In the genomic region with DNA sequence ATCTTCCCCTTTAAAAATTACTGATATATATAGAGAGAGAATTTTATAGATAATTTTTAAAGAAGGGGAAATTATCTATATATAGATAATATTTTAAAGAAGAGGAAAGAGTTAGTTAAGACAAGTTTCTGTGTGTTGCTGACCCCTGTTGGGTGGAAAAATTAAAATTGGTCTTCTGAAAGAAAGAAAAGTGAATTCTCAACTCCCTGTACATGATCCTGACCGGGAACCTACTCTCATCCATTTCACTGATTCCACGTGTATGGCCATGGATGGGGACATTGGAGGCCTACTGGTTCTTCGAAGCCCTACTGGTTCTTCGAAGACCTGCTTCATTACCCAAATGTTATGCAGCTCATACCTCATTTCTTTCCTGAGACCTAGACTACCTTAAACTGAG, we compare ENCODE assay signal across 1 cellular context.
TF ChIP-seq lines count a peak whose summit lies in the region.

No MANE protein-coding gene starts in this region.

TF ChIP-seq in H1, 55 proteins besides CTCF, POLR2A, EP300 and RAD21:
- TF ChIP-seq, protein P1, sequence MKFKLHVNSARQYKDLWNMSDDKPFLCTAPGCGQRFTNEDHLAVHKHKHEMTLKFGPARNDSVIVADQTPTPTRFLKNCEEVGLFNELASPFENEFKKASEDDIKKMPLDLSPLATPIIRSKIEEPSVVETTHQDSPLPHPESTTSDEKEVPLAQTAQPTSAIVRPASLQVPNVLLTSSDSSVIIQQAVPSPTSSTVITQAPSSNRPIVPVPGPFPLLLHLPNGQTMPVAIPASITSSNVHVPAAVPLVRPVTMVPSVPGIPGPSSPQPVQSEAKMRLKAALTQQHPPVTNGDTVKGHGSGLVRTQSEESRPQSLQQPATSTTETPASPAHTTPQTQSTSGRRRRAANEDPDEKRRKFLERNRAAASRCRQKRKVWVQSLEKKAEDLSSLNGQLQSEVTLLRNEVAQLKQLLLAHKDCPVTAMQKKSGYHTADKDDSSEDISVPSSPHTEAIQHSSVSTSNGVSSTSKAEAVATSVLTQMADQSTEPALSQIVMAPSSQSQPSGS (IDR thresholded peaks at IDR 0.05; ENCODE audit: low read length) = no peak
- TF ChIP-seq EZH2 (IDR thresholded peaks at IDR 0.05; ENCODE audit: low read depth, low read length, severe bottlenecking) (no peak), JUND (IDR thresholded peaks at IDR 0.05; ENCODE audit: low read length) (no peak), HDAC6 (IDR thresholded peaks at IDR 0.05; ENCODE audit: low read depth, low read length) (no peak), KDM5A (IDR thresholded peaks at IDR 0.05; ENCODE audit: low read length) (no peak), CBX8 (IDR thresholded peaks at IDR 0.05; ENCODE audit: borderline replicate concordance, low read depth, low read length) (no peak), POU5F1 (IDR thresholded peaks at IDR 0.05; ENCODE audit: low read depth, low read length) (no peak)
- TF ChIP-seq, protein P2, sequence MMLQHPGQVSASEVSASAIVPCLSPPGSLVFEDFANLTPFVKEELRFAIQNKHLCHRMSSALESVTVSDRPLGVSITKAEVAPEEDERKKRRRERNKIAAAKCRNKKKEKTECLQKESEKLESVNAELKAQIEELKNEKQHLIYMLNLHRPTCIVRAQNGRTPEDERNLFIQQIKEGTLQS (IDR thresholded peaks at IDR 0.05; ENCODE audit: insufficient read depth, low read depth, low read length) = no peak
- TF ChIP-seq, protein P3, sequence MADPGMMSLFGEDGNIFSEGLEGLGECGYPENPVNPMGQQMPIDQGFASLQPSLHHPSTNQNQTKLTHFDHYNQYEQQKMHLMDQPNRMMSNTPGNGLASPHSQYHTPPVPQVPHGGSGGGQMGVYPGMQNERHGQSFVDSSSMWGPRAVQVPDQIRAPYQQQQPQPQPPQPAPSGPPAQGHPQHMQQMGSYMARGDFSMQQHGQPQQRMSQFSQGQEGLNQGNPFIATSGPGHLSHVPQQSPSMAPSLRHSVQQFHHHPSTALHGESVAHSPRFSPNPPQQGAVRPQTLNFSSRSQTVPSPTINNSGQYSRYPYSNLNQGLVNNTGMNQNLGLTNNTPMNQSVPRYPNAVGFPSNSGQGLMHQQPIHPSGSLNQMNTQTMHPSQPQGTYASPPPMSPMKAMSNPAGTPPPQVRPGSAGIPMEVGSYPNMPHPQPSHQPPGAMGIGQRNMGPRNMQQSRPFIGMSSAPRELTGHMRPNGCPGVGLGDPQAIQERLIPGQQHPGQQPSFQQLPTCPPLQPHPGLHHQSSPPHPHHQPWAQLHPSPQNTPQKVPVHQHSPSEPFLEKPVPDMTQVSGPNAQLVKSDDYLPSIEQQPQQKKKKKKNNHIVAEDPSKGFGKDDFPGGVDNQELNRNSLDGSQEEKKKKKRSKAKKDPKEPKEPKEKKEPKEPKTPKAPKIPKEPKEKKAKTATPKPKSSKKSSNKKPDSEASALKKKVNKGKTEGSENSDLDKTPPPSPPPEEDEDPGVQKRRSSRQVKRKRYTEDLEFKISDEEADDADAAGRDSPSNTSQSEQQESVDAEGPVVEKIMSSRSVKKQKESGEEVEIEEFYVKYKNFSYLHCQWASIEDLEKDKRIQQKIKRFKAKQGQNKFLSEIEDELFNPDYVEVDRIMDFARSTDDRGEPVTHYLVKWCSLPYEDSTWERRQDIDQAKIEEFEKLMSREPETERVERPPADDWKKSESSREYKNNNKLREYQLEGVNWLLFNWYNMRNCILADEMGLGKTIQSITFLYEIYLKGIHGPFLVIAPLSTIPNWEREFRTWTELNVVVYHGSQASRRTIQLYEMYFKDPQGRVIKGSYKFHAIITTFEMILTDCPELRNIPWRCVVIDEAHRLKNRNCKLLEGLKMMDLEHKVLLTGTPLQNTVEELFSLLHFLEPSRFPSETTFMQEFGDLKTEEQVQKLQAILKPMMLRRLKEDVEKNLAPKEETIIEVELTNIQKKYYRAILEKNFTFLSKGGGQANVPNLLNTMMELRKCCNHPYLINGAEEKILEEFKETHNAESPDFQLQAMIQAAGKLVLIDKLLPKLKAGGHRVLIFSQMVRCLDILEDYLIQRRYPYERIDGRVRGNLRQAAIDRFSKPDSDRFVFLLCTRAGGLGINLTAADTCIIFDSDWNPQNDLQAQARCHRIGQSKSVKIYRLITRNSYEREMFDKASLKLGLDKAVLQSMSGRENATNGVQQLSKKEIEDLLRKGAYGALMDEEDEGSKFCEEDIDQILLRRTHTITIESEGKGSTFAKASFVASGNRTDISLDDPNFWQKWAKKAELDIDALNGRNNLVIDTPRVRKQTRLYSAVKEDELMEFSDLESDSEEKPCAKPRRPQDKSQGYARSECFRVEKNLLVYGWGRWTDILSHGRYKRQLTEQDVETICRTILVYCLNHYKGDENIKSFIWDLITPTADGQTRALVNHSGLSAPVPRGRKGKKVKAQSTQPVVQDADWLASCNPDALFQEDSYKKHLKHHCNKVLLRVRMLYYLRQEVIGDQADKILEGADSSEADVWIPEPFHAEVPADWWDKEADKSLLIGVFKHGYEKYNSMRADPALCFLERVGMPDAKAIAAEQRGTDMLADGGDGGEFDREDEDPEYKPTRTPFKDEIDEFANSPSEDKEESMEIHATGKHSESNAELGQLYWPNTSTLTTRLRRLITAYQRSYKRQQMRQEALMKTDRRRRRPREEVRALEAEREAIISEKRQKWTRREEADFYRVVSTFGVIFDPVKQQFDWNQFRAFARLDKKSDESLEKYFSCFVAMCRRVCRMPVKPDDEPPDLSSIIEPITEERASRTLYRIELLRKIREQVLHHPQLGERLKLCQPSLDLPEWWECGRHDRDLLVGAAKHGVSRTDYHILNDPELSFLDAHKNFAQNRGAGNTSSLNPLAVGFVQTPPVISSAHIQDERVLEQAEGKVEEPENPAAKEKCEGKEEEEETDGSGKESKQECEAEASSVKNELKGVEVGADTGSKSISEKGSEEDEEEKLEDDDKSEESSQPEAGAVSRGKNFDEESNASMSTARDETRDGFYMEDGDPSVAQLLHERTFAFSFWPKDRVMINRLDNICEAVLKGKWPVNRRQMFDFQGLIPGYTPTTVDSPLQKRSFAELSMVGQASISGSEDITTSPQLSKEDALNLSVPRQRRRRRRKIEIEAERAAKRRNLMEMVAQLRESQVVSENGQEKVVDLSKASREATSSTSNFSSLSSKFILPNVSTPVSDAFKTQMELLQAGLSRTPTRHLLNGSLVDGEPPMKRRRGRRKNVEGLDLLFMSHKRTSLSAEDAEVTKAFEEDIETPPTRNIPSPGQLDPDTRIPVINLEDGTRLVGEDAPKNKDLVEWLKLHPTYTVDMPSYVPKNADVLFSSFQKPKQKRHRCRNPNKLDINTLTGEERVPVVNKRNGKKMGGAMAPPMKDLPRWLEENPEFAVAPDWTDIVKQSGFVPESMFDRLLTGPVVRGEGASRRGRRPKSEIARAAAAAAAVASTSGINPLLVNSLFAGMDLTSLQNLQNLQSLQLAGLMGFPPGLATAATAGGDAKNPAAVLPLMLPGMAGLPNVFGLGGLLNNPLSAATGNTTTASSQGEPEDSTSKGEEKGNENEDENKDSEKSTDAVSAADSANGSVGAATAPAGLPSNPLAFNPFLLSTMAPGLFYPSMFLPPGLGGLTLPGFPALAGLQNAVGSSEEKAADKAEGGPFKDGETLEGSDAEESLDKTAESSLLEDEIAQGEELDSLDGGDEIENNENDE (IDR thresholded peaks at IDR 0.05; ENCODE audit: insufficient replicate concordance, low read length) = no peak
